ENCODE assay signal across 26 cellular contexts in genomic region chr9:7957803-7958202, GRCh38.
"Had no signal": no experiment of that assay in that cellular context is flagged by ENCODE, and none has a peak within 500 bp of the region (broad histone marks: within the 10 kb centered on the region; RNA-seq: fewer than 3 reads in every experiment).

No MANE protein-coding gene starts in this region.

- H3K36me3 ChIP-seq: colonic mucosa, esophagus squamous epithelium, gastrocnemius medialis, heart right ventricle, left lung, lower lobe of right lung had no signal

- DNase-seq: colonic mucosa; cortex of kidney; effector CD8-positive, alpha-beta T cell; effector memory CD8-positive, alpha-beta T cell; endodermal cell; erythroblast; esophagus squamous epithelium; foreskin fibroblast; foreskin melanocyte; gastrocnemius medialis; glutamatergic neuron; head of caudate nucleus; heart right ventricle; hippocampal formation; left cardiac atrium; left lung; left ventricle myocardium superior; lower lobe of right lung; mesenchymal stem cell; mucosa of descending colon; naive B cell had no signal

- H3K4me1 ChIP-seq: colonic mucosa, esophagus squamous epithelium, gastrocnemius medialis, left lung, lower lobe of right lung had no signal

- H3K27me3 ChIP-seq: colonic mucosa, esophagus squamous epithelium, gastrocnemius medialis, heart right ventricle, left lung had no signal

- H3K4me3 ChIP-seq: colonic mucosa, esophagus squamous epithelium, gastrocnemius medialis, heart right ventricle, left lung, lower lobe of right lung, mucosa of descending colon had no signal

- H3K27ac ChIP-seq: colonic mucosa, epithelial cell of prostate, esophagus squamous epithelium, gastrocnemius medialis, heart right ventricle, left lung, lower lobe of right lung had no signal

- ATAC-seq: effector memory CD8-positive, alpha-beta T cell; esophagus mucosa; gastrocnemius medialis; heart right ventricle; left cardiac atrium; left lung; left ventricle myocardium superior; lower lobe of right lung; mucosa of descending colon had no signal

- H3K9me3 ChIP-seq: colonic mucosa, esophagus squamous epithelium, gastrocnemius medialis, heart right ventricle, left lung, lower lobe of right lung, mucosa of descending colon had no signal

- FAIRE-seq: endometrium, islet of Langerhans, keratinocyte had no signal
